Comparison of ENCODE assay signal across 8 cellular contexts in genomic region chr15:75683646-75684312, GRCh38. TPM values are rescaled to one million over a fixed set of nuclear protein-coding genes. Genes with fewer than 3 reads are reported as not detected.
DNase-seq lines count a peak whose midpoint lies in the region; ATAC-seq and TF ChIP-seq lines count a peak whose summit lies in the region.
"Not testable (repeated sequence)": the region's sequence is repeated elsewhere in the genome, so short reads cannot be mapped to it uniquely, and the experiment has no call there.

No MANE protein-coding gene starts in this region.

- not testable (repeated sequence) for H3K36me3 Mint-ChIP-seq in activated T-helper 1 cell treated with anti-CD3 and anti-CD28 coated beads, Interleukin-12 subunit alpha, Interleukin-12 subunit beta, Interleukin-2, Interleukin-4 antibody, amounts not matched to agents 30 ng/mL and 10 ng/mL and 1 ng/mL, durations not matched to agents 14 hours and 24 hours and 36 hours (ENCODE audit: low read depth)

- DNase-seq in AG09319 (ENCODE audit: extremely low read depth, low read depth) = not testable (repeated sequence)
- DNase-seq in NCI-H146 (lab: John Stamatoyannopoulos, UW) = peak; percentile 45
- DNase-seq in SW 1271 (lab: John Stamatoyannopoulos, UW) = peak; percentile 18 to 64
- DNase-seq in activated T-helper 1 cell treated with anti-CD3 and anti-CD28 coated beads, Interleukin-12 subunit alpha, Interleukin-12 subunit beta, Interleukin-2, Interleukin-4 antibody, amounts not matched to agents 30 ng/mL and 10 ng/mL and 1 ng/mL, durations not matched to agents 14 hours and 24 hours and 36 hours (ENCODE audit: low spot score) = peak; percentile 53
- DNase-seq in epidermal melanocyte (ENCODE audit: insufficient read length, low spot score) = peak; percentile 69
- peak; percentile 60 for DNase-seq in medulla oblongata (ENCODE audit: extremely low spot score)
- DNase-seq in stimulated activated CD4-positive, alpha-beta T cell treated with anti-CD3 and anti-CD28 coated beads, Interleukin-4, amount 100 ng/mL, for 24 hours = peak; percentile 74

- not testable (repeated sequence) for H3K4me3 Mint-ChIP-seq in activated T-helper 1 cell treated with anti-CD3 and anti-CD28 coated beads, Interleukin-12 subunit alpha, Interleukin-12 subunit beta, Interleukin-2, Interleukin-4 antibody, amounts not matched to agents 30 ng/mL and 10 ng/mL and 1 ng/mL, durations not matched to agents 14 hours and 24 hours and 36 hours

- not testable (repeated sequence) for H3K9me3 Mint-ChIP-seq in activated T-helper 1 cell treated with anti-CD3 and anti-CD28 coated beads, Interleukin-12 subunit alpha, Interleukin-12 subunit beta, Interleukin-2, Interleukin-4 antibody, amounts not matched to agents 30 ng/mL and 10 ng/mL and 1 ng/mL, durations not matched to agents 14 hours and 24 hours and 36 hours

- intact Hi-C loops in activated T-helper 1 cell treated with anti-CD3 and anti-CD28 coated beads, Interleukin-12 subunit alpha, Interleukin-12 subunit beta, Interleukin-2, Interleukin-4 antibody, amounts not matched to agents 30 ng/mL and 10 ng/mL and 1 ng/mL, durations not matched to agents 14 hours and 24 hours and 36 hours (cut with micrococcal nuclease) = loop anchor here (1.0 kb wide), 6 partner anchors 43 to 315 kb away; partner anchors contain the start of genes IMP3 and MAN2C1

- peak; percentile 63 for ATAC-seq in GM19351 (IDR thresholded peaks at IDR 0.05; ENCODE audit: unreplicated experiment)

- peak; percentile 70 for TF ChIP-seq CTCF in AG09319 (IDR thresholded peaks at IDR 0.05; ENCODE audit: low read depth, low read length)

- H3K27ac Mint-ChIP-seq in activated T-helper 1 cell treated with anti-CD3 and anti-CD28 coated beads, Interleukin-12 subunit alpha, Interleukin-12 subunit beta, Interleukin-2, Interleukin-4 antibody, amounts not matched to agents 30 ng/mL and 10 ng/mL and 1 ng/mL, durations not matched to agents 14 hours and 24 hours and 36 hours = not testable (repeated sequence)

- not testable (repeated sequence) for H3K27me3 Mint-ChIP-seq in activated T-helper 1 cell treated with anti-CD3 and anti-CD28 coated beads, Interleukin-12 subunit alpha, Interleukin-12 subunit beta, Interleukin-2, Interleukin-4 antibody, amounts not matched to agents 30 ng/mL and 10 ng/mL and 1 ng/mL, durations not matched to agents 14 hours and 24 hours and 36 hours (ENCODE audit: insufficient read depth)

- H3K4me1 Mint-ChIP-seq in activated T-helper 1 cell treated with anti-CD3 and anti-CD28 coated beads, Interleukin-12 subunit alpha, Interleukin-12 subunit beta, Interleukin-2, Interleukin-4 antibody, amounts not matched to agents 30 ng/mL and 10 ng/mL and 1 ng/mL, durations not matched to agents 14 hours and 24 hours and 36 hours (ENCODE audit: low read depth) = not testable (repeated sequence)

RNA-seq across cellular contexts. Expression of gene CSPG4, which starts 28.9 kb away (rescaled TPM):
- not detected in 2 replicates for total RNA-seq in activated T-helper 1 cell treated with anti-CD3 and anti-CD28 coated beads, Interleukin-12 subunit alpha, Interleukin-12 subunit beta, Interleukin-2, Interleukin-4 antibody, amounts not matched to agents 30 ng/mL and 10 ng/mL and 1 ng/mL, durations not matched to agents 14 hours and 24 hours and 36 hours

RNA-seq across cellular contexts. Expression of gene SNX33, which starts 36.1 kb away (rescaled TPM):
- 5.4 and 6.2 TPM in 2 replicates for total RNA-seq in activated T-helper 1 cell treated with anti-CD3 and anti-CD28 coated beads, Interleukin-12 subunit alpha, Interleukin-12 subunit beta, Interleukin-2, Interleukin-4 antibody, amounts not matched to agents 30 ng/mL and 10 ng/mL and 1 ng/mL, durations not matched to agents 14 hours and 24 hours and 36 hours

RNA-seq across cellular contexts. Expression of gene IMP3, which starts 43.8 kb away (rescaled TPM):
- 110 and 113 TPM in 2 replicates for total RNA-seq in activated T-helper 1 cell treated with anti-CD3 and anti-CD28 coated beads, Interleukin-12 subunit alpha, Interleukin-12 subunit beta, Interleukin-2, Interleukin-4 antibody, amounts not matched to agents 30 ng/mL and 10 ng/mL and 1 ng/mL, durations not matched to agents 14 hours and 24 hours and 36 hours

RNA-seq across cellular contexts. Expression of gene SNUPN, which starts 58.3 kb away (rescaled TPM):
- 30.8 and 34.1 TPM in 2 replicates for total RNA-seq in activated T-helper 1 cell treated with anti-CD3 and anti-CD28 coated beads, Interleukin-12 subunit alpha, Interleukin-12 subunit beta, Interleukin-2, Interleukin-4 antibody, amounts not matched to agents 30 ng/mL and 10 ng/mL and 1 ng/mL, durations not matched to agents 14 hours and 24 hours and 36 hours
